Comparison of ENCODE assay signal across 16 cellular contexts in genomic region chr1:5728956-5729355, GRCh38.
DNase-seq lines count a peak whose midpoint lies in the region; ATAC-seq and TF ChIP-seq lines count a peak whose summit lies in the region.
"Had no signal": no experiment of that assay in that cellular context is flagged by ENCODE, and none has a peak within 500 bp of the region (broad histone marks: within the 10 kb centered on the region; RNA-seq: fewer than 3 reads in every experiment).

No MANE protein-coding gene starts in this region.

- H3K4me3 Mint-ChIP-seq in natural killer cell treated with Interleukin-12 subunit alpha and Interleukin-12 subunit beta and Interleukin-15 and Interleukin-18, amount 100 ng/mL, for 72 hours = no peak overlapping the region
- H3K4me3 Mint-ChIP-seq in natural killer cell = no peak overlapping the region
- H3K4me3 Mint-ChIP-seq in type B pancreatic cell = no peak overlapping the region
- H3K4me3 Mint-ChIP-seq: CD4-positive, alpha-beta memory T cell; GM23338; H9 had no signal

- ATAC-seq in natural killer cell treated with Interleukin-12 subunit alpha and Interleukin-12 subunit beta and Interleukin-15 and Interleukin-18, amount 100 ng/mL, for 72 hours = no peak
- no peak for ATAC-seq in natural killer cell
- ATAC-seq: GM23338 had no signal

- no peaks in the 10 kb centered on the region for H3K36me3 ChIP-seq in sigmoid colon

- intact Hi-C loops in natural killer cell (cut with micrococcal nuclease) (no loop called here), sigmoid colon (cut with DNase I) (no loop called here)

- WGBS in sigmoid colon, 2 donors = 31 to 77% methylated on average over 3 of the region's 3 CpGs

- H3K27ac ChIP-seq in sigmoid colon = no peak overlapping the region

- no peak for TF ChIP-seq EP300 in sigmoid colon (IDR thresholded peaks at IDR 0.05)

- no peaks in the 10 kb centered on the region for H3K4me1 Mint-ChIP-seq in natural killer cell treated with Interleukin-12 subunit alpha and Interleukin-12 subunit beta and Interleukin-15 and Interleukin-18, amount 100 ng/mL, for 72 hours (ENCODE audit: low read depth in 2 of 2)
- no peaks in the 10 kb centered on the region for H3K4me1 Mint-ChIP-seq in natural killer cell
- peaks cover 8% of the 10 kb centered on the region for H3K4me1 Mint-ChIP-seq in type B pancreatic cell (ENCODE audit: unreplicated experiment)
- H3K4me1 Mint-ChIP-seq: CD4-positive, alpha-beta memory T cell had no signal

- H3K27me3 Mint-ChIP-seq in natural killer cell treated with Interleukin-12 subunit alpha and Interleukin-12 subunit beta and Interleukin-15 and Interleukin-18, amount 100 ng/mL, for 72 hours = peaks cover 12 to 16% of the 10 kb centered on the region in 2 donors
- H3K27me3 Mint-ChIP-seq in natural killer cell (ENCODE audit: low read depth in 2 of 2) (peaks cover 0 to 20% of the 10 kb centered on the region in 2 donors), type B pancreatic cell (peaks cover 5% of the 10 kb centered on the region)

- no peaks in the 10 kb centered on the region for H3K9me3 Mint-ChIP-seq in natural killer cell treated with Interleukin-12 subunit alpha and Interleukin-12 subunit beta and Interleukin-15 and Interleukin-18, amount 100 ng/mL, for 72 hours
- H3K9me3 Mint-ChIP-seq in natural killer cell (no peaks in the 10 kb centered on the region), type B pancreatic cell (no peaks in the 10 kb centered on the region)
- H3K9me3 Mint-ChIP-seq: GM23338, H9 had no signal

- TF ChIP-seq POLR2A in sigmoid colon (IDR thresholded peaks at IDR 0.05) = no peak

- H3K9me3 ChIP-seq in sigmoid colon = no peaks in the 10 kb centered on the region

- peak; percentile 39 for DNase-seq in natural killer cell treated with Interleukin-12 subunit alpha and Interleukin-12 subunit beta and Interleukin-15 and Interleukin-18, amount 100 ng/mL, for 72 hours (ENCODE audit: low spot score)
- DNase-seq in natural killer cell (no peak), mesenteric fat pad (ENCODE audit: low spot score) (peak; percentile 45), sigmoid colon (peak; percentile 22), type B pancreatic cell (ENCODE audit: extremely low spot score, unreplicated experiment) (no peak), NCI-H2107 treated with DMSO at 0.1 percent for 48 hours (lab: John Stamatoyannopoulos, UW; ENCODE audit: unreplicated experiment) (no peak)
- no peak for DNase-seq in stimulated activated CD4-positive, alpha-beta T cell treated with anti-CD3 and anti-CD28 coated beads, Interleukin-15, amount 100 ng/mL, for 24 hours
- DNase-seq: ACHN; C1 segment of cervical spinal cord; CD4-positive, alpha-beta memory T cell; DMS153; DMS79 treated with DMSO at 0.1 percent for 48 hours; EL; H9 had no signal

- no peaks in the 10 kb centered on the region for H3K36me3 Mint-ChIP-seq in natural killer cell treated with Interleukin-12 subunit alpha and Interleukin-12 subunit beta and Interleukin-15 and Interleukin-18, amount 100 ng/mL, for 72 hours
- no peaks in the 10 kb centered on the region for H3K36me3 Mint-ChIP-seq in natural killer cell
- no peaks in the 10 kb centered on the region for H3K36me3 Mint-ChIP-seq in type B pancreatic cell
- H3K36me3 Mint-ChIP-seq: CD4-positive, alpha-beta memory T cell had no signal

- TF ChIP-seq CTCF in natural killer cell (IDR thresholded peaks at IDR 0.05) (no peak), sigmoid colon (IDR thresholded peaks at IDR 0.05) (no peak), type B pancreatic cell (conservative IDR thresholded peaks at IDR 0.05) (no peak)

- H3K27ac Mint-ChIP-seq in natural killer cell treated with Interleukin-12 subunit alpha and Interleukin-12 subunit beta and Interleukin-15 and Interleukin-18, amount 100 ng/mL, for 72 hours = no peak overlapping the region
- H3K27ac Mint-ChIP-seq in natural killer cell (no peak overlapping the region), type B pancreatic cell (no peak overlapping the region)
- H3K27ac Mint-ChIP-seq: CD4-positive, alpha-beta memory T cell; GM23338 had no signal

- H3K4me3 ChIP-seq in sigmoid colon = no peak overlapping the region
- H3K4me3 ChIP-seq: GM23338, K562 had no signal

- no peaks in the 10 kb centered on the region for H3K27me3 ChIP-seq in sigmoid colon

- peaks cover 0 to 10% (median 5%) of the 10 kb centered on the region in 4 donors for H3K4me1 ChIP-seq in sigmoid colon

Comparison
In these comparisons a context has a peak if more than half of its experiments do, and no peak if none do; other contexts are left out.
1. DNase-seq: peak in natural killer cell treated with Interleukin-12 subunit alpha and Interleukin-12 subunit beta and Interleukin-15 and Interleukin-18, amount 100 ng/mL, for 72 hours (single experiment), mesenteric fat pad (single experiment) and sigmoid colon (single experiment); none in natural killer cell (single experiment), type B pancreatic cell (single experiment), NCI-H2107 treated with DMSO at 0.1 percent for 48 hours (single experiment) and stimulated activated CD4-positive, alpha-beta T cell treated with anti-CD3 and anti-CD28 coated beads, Interleukin-15, amount 100 ng/mL, for 24 hours (single experiment).